Comparison of ENCODE assay signal across 8 cellular contexts in genomic region chr1:235367000-235367908, GRCh38. TPM values are rescaled to one million over a fixed set of nuclear protein-coding genes. Genes with fewer than 3 reads are reported as not detected.
DNase-seq lines count a peak whose midpoint lies in the region; ATAC-seq and TF ChIP-seq lines count a peak whose summit lies in the region.

Gene TBCE, plus strand, starts transcription at chr1:235367427. Its CDS starts 12,623 bp downstream, at chr1:235380050.

- in situ Hi-C loops in mammary epithelial cell (cut with MboI; ENCODE audit: low sequenced_read_pairs in 2 of 2): loop anchor here in 1 of 2 donors (10.0 kb wide), 1 partner anchor 48 kb away; no protein-coding TSS in a partner anchor

- TF ChIP-seq CTCF in WERI-Rb-1 (IDR thresholded peaks at IDR 0.05; ENCODE audit: low read depth, low read length) (peak; percentile 38; the same call in 1 of the 2 replicates), mammary epithelial cell (conservative IDR thresholded peaks at IDR 0.05 in 1 of 2, IDR thresholded peaks at IDR 0.05 in 1 of 2; ENCODE audit: extremely low read depth in 1 of 2, insufficient read depth in 1 of 2, low read depth in 1 of 2, low read length in 2 of 2) (peak in 1 of 2 donors; percentile 44)

- dilution Hi-C loops in mammary epithelial cell (cut with HindIII; ENCODE audit: low sequenced_read_pairs): loop anchor here (5.0 kb wide), 1 partner anchor 105 kb away; no protein-coding TSS in a partner anchor

- H3K4me1 ChIP-seq in ACC112 (ENCODE audit: control insufficient read depth, insufficient read depth, low read length, unreplicated experiment) (peaks cover 6% of the 10 kb centered on the region), mammary epithelial cell (ENCODE audit: insufficient read depth, low read length) (peaks cover 15% of the 10 kb centered on the region), skeletal muscle tissue (ENCODE audit: control insufficient read depth in 3 of 3, insufficient read depth in 3 of 3, low read length in 3 of 3) (peaks cover 0 to 3% (median 3%) of the 10 kb centered on the region in 3 donors)

- TSS peak; percentile 97 for BruUV-seq in mammary epithelial cell (replicated peaks; lab: Mats Ljungman, UMichigan)

- H3K79me2 ChIP-seq in ACC112 (ENCODE audit: control insufficient read depth, insufficient read depth, low read length, unreplicated experiment): peaks cover 38% of the 10 kb centered on the region
- H3K79me2 ChIP-seq in mammary epithelial cell (ENCODE audit: insufficient read depth, low read length): peaks cover 32% of the 10 kb centered on the region

- H3K9me3 ChIP-seq in WERI-Rb-1 (ENCODE audit: severe bottlenecking) (no peaks in the 10 kb centered on the region), mammary epithelial cell (replicated peaks; ENCODE audit: insufficient read depth, low read length) (no peaks in the 10 kb centered on the region), iPS-18c (ENCODE audit: control insufficient read depth, insufficient read depth, low read length) (peaks cover 4% of the 10 kb centered on the region), skeletal muscle tissue (ENCODE audit: control insufficient read depth in 3 of 3, low read length in 3 of 3) (no peaks in the 10 kb centered on the region)

- H2AFZ ChIP-seq in ACC112 (ENCODE audit: low read length, unreplicated experiment): peak within 1 kb of the TSS; percentile 82
- H2AFZ ChIP-seq in mammary epithelial cell (ENCODE audit: low read depth, low read length): peak within 1 kb of the TSS; percentile 86

- DNase-seq in NCI-H2196 (lab: John Stamatoyannopoulos, UW; ENCODE audit: unreplicated experiment) (peak; percentile 90), WERI-Rb-1 (peak; percentile 100), mammary epithelial cell (peak; percentile 100)

- ATAC-seq in GM18868 (IDR thresholded peaks at IDR 0.05; ENCODE audit: unreplicated experiment) (peak; percentile 100), HG03108 (IDR thresholded peaks at IDR 0.05; ENCODE audit: unreplicated experiment) (peak; percentile 100)

- WGBS in mammary epithelial cell (ENCODE audit: low coverage, missing lambda C conversion rate): under 1% methylated on average over 32 of the region's 38 CpGs

- intact Hi-C loops in mammary epithelial cell (cut with micrococcal nuclease): loop anchor here (1.0 to 2.0 kb wide), 4 partner anchors 37 to 114 kb away; partner anchors contain the start of genes ARID4B and GGPS1

- CTCF ChIA-PET in mammary epithelial cell (lab: Charles Lee; ENCODE audit: low non-redundant PET): interaction anchor here (0.9 to 1.2 kb wide), 2 partner anchors 31 to 48 kb away, joined by 4 to 10 read pairs; no protein-coding TSS in a partner anchor

- H3K4me3 ChIP-seq in ACC112 (ENCODE audit: low read depth, low read length) (peak within 1 kb of the TSS; percentile 93), WERI-Rb-1 (ENCODE audit: low read depth, low read length) (peak within 1 kb of the TSS; percentile 83), mammary epithelial cell (replicated peaks in 1 of 3; ENCODE audit: insufficient read depth in 1 of 3, low read depth in 2 of 3, low read length in 3 of 3) (peak within 1 kb of the TSS; percentile 53 to 68 (median 63)), iPS-18c (ENCODE audit: insufficient read depth, low read depth, low read length) (peak within 1 kb of the TSS; percentile 87), skeletal muscle tissue (ENCODE audit: low read length in 3 of 3) (peak within 1 kb of the TSS; percentile 91 to 99 (median 98))

- no peaks in the 10 kb centered on the region for H4K20me1 ChIP-seq in mammary epithelial cell (ENCODE audit: insufficient read depth, low read length)

- H3K9ac ChIP-seq in mammary epithelial cell (ENCODE audit: insufficient read depth, low read length) (peak within 1 kb of the TSS; percentile 90), skeletal muscle tissue (ENCODE audit: low read depth in 1 of 3, low read length in 3 of 3) (peak within 1 kb of the TSS; percentile 85 to 94 (median 94))

- H3K36me3 ChIP-seq in ACC112 (ENCODE audit: insufficient read depth, low read length) (no peaks in the 10 kb centered on the region), WERI-Rb-1 (peaks cover 14% of the 10 kb centered on the region), mammary epithelial cell (ENCODE audit: insufficient read depth, low read length) (no peaks in the 10 kb centered on the region), skeletal muscle tissue (ENCODE audit: control insufficient read depth in 3 of 3, insufficient read depth in 3 of 3, low read length in 3 of 3) (no peaks in the 10 kb centered on the region)

- H3K4me2 ChIP-seq in mammary epithelial cell (ENCODE audit: insufficient read depth, low read depth, low read length): peak within 1 kb of the TSS; percentile 80

- H3K27ac ChIP-seq in ACC112 (ENCODE audit: low read depth, low read length): peak within 1 kb of the TSS; percentile 55
- peak within 1 kb of the TSS; percentile 82 for H3K27ac ChIP-seq in WERI-Rb-1
- peak within 1 kb of the TSS; percentile 94 for H3K27ac ChIP-seq in mammary epithelial cell (ENCODE audit: insufficient read depth, low read depth, low read length)
- H3K27ac ChIP-seq in skeletal muscle tissue (ENCODE audit: low read depth, low read length): peak within 1 kb of the TSS; percentile 73

- H3K27me3 ChIP-seq in ACC112 (ENCODE audit: insufficient read depth, low read length) (no peaks in the 10 kb centered on the region), WERI-Rb-1 (ENCODE audit: insufficient read depth, low read depth, severe bottlenecking) (no peaks in the 10 kb centered on the region), mammary epithelial cell (ENCODE audit: insufficient read depth, low read length) (no peaks in the 10 kb centered on the region), skeletal muscle tissue (ENCODE audit: control insufficient read depth in 3 of 3, insufficient read depth in 3 of 3, low read length in 3 of 3) (no peaks in the 10 kb centered on the region)

RNA-seq across cellular contexts. Expression of gene TBCE, which starts in this region (rescaled TPM):
- total RNA-seq in mammary epithelial cell (10 to 100 TPM; 15.8 to 19.4 TPM), skeletal muscle tissue (32.9 TPM)
- 15.2 TPM for polyA plus RNA-seq in mammary epithelial cell
- polyA minus RNA-seq in mammary epithelial cell: 19.4 TPM

Comparison
In these comparisons a context has a peak if more than half of its experiments do, and no peak if none do; other contexts are left out.
1. Peak in every context shown above with its lines: DNase-seq, ATAC-seq, H3K4me3 ChIP-seq and H3K27ac ChIP-seq.